2 cellular contexts compared by ENCODE assay signal in the genomic region with DNA sequence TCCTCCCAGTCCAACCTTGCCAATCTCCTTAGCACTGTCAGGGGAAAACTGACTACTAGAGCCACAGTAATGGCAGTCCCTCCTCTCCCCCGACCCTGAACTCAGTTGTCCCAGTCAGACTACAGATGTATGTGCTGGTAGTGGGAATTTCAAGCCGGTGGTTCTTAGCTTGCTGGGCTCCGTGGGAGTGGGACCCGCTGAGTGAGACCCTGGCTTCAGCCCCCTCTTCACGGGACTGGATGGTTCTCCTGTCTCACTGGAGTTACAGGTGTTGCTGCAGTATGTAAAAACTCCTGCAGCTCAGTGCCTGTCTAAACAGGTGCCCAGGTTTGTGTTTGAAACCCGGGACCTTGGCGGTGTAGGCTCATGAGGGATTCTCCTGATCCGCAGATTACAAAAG.
TF ChIP-seq lines count a peak whose summit lies in the region.

No MANE protein-coding gene starts in this region.

TF ChIP-seq in GM23338, 12 proteins besides CTCF, POLR2A, EP300 and RAD21 (continues in another document):
- TF ChIP-seq, protein P1, sequence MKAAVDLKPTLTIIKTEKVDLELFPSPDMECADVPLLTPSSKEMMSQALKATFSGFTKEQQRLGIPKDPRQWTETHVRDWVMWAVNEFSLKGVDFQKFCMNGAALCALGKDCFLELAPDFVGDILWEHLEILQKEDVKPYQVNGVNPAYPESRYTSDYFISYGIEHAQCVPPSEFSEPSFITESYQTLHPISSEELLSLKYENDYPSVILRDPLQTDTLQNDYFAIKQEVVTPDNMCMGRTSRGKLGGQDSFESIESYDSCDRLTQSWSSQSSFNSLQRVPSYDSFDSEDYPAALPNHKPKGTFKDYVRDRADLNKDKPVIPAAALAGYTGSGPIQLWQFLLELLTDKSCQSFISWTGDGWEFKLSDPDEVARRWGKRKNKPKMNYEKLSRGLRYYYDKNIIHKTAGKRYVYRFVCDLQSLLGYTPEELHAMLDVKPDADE (IDR thresholded peaks at IDR 0.05): no peak
- no peak for TF ChIP-seq ZNF331 (CRISPR knock-in tag; IDR thresholded peaks at IDR 0.05; ENCODE audit: low read depth)
- TF ChIP-seq JUNB (IDR thresholded peaks at IDR 0.05; ENCODE audit: unreplicated experiment): no peak
- TF ChIP-seq ZNF114 (CRISPR knock-in tag; IDR thresholded peaks at IDR 0.05): no peak
- TF ChIP-seq, protein P2, sequence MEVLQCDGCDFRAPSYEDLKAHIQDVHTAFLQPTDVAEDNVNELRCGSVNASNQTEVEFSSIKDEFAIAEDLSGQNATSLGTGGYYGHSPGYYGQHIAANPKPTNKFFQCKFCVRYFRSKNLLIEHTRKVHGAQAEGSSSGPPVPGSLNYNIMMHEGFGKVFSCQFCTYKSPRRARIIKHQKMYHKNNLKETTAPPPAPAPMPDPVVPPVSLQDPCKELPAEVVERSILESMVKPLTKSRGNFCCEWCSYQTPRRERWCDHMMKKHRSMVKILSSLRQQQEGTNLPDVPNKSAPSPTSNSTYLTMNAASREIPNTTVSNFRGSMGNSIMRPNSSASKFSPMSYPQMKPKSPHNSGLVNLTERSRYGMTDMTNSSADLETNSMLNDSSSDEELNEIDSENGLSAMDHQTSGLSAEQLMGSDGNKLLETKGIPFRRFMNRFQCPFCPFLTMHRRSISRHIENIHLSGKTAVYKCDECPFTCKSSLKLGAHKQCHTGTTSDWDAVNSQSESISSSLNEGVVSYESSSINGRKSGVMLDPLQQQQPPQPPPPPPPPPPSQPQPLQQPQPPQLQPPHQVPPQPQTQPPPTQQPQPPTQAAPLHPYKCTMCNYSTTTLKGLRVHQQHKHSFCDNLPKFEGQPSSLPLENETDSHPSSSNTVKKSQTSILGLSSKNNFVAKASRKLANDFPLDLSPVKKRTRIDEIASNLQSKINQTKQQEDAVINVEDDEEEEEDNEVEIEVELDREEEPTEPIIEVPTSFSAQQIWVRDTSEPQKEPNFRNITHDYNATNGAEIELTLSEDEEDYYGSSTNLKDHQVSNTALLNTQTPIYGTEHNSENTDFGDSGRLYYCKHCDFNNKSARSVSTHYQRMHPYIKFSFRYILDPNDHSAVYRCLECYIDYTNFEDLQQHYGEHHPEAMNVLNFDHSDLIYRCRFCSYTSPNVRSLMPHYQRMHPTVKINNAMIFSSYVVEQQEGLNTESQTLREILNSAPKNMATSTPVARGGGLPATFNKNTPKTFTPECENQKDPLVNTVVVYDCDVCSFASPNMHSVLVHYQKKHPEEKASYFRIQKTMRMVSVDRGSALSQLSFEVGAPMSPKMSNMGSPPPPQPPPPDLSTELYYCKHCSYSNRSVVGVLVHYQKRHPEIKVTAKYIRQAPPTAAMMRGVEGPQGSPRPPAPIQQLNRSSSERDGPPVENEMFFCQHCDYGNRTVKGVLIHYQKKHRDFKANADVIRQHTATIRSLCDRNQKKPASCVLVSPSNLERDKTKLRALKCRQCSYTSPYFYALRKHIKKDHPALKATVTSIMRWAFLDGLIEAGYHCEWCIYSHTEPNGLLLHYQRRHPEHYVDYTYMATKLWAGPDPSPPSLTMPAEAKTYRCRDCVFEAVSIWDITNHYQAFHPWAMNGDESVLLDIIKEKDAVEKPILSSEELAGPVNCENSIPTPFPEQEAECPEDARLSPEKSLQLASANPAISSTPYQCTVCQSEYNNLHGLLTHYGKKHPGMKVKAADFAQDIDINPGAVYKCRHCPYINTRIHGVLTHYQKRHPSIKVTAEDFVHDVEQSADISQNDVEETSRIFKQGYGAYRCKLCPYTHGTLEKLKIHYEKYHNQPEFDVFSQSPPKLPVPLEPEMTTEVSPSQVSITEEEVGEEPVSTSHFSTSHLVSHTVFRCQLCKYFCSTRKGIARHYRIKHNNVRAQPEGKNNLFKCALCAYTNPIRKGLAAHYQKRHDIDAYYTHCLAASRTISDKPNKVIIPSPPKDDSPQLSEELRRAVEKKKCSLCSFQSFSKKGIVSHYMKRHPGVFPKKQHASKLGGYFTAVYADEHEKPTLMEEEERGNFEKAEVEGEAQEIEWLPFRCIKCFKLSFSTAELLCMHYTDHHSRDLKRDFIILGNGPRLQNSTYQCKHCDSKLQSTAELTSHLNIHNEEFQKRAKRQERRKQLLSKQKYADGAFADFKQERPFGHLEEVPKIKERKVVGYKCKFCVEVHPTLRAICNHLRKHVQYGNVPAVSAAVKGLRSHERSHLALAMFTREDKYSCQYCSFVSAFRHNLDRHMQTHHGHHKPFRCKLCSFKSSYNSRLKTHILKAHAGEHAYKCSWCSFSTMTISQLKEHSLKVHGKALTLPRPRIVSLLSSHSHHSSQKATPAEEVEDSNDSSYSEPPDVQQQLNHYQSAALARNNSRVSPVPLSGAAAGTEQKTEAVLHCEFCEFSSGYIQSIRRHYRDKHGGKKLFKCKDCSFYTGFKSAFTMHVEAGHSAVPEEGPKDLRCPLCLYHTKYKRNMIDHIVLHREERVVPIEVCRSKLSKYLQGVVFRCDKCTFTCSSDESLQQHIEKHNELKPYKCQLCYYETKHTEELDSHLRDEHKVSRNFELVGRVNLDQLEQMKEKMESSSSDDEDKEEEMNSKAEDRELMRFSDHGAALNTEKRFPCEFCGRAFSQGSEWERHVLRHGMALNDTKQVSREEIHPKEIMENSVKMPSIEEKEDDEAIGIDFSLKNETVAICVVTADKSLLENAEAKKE (CRISPR knock-in tag; IDR thresholded peaks at IDR 0.05): no peak
- no peak for TF ChIP-seq POLR2AphosphoS5 (IDR thresholded peaks at IDR 0.05; ENCODE audit: low read depth)
- no peak for TF ChIP-seq CREB1 (CRISPR knock-in tag; IDR thresholded peaks at IDR 0.05; ENCODE audit: low read depth)
- TF ChIP-seq, protein P3, sequence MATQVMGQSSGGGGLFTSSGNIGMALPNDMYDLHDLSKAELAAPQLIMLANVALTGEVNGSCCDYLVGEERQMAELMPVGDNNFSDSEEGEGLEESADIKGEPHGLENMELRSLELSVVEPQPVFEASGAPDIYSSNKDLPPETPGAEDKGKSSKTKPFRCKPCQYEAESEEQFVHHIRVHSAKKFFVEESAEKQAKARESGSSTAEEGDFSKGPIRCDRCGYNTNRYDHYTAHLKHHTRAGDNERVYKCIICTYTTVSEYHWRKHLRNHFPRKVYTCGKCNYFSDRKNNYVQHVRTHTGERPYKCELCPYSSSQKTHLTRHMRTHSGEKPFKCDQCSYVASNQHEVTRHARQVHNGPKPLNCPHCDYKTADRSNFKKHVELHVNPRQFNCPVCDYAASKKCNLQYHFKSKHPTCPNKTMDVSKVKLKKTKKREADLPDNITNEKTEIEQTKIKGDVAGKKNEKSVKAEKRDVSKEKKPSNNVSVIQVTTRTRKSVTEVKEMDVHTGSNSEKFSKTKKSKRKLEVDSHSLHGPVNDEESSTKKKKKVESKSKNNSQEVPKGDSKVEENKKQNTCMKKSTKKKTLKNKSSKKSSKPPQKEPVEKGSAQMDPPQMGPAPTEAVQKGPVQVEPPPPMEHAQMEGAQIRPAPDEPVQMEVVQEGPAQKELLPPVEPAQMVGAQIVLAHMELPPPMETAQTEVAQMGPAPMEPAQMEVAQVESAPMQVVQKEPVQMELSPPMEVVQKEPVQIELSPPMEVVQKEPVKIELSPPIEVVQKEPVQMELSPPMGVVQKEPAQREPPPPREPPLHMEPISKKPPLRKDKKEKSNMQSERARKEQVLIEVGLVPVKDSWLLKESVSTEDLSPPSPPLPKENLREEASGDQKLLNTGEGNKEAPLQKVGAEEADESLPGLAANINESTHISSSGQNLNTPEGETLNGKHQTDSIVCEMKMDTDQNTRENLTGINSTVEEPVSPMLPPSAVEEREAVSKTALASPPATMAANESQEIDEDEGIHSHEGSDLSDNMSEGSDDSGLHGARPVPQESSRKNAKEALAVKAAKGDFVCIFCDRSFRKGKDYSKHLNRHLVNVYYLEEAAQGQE (IDR thresholded peaks at IDR 0.05; ENCODE audit: unreplicated experiment): no peak
- no peak for TF ChIP-seq NANOG (IDR thresholded peaks at IDR 0.05; ENCODE audit: borderline replicate concordance)
- no peak for TF ChIP-seq STAT1 (IDR thresholded peaks at IDR 0.05; ENCODE audit: unreplicated experiment)

TF ChIP-seq in H1, 55 proteins besides CTCF, POLR2A, EP300 and RAD21:
- TF ChIP-seq BCL11A (IDR thresholded peaks at IDR 0.05; ENCODE audit: low read depth in 2 of 2, low read length in 2 of 2) (no peak), BRCA1 (IDR thresholded peaks at IDR 0.05; ENCODE audit: low read depth, low read length) (no peak), EGR1 (IDR thresholded peaks at IDR 0.05; ENCODE audit: borderline replicate concordance, low read depth, low read length) (no peak), CBX8 (IDR thresholded peaks at IDR 0.05; ENCODE audit: borderline replicate concordance, low read depth, low read length) (no peak), NANOG (IDR thresholded peaks at IDR 0.05; ENCODE audit: insufficient read depth, low read depth, low read length, poor library complexity, severe bottlenecking) (no peak), JUND (IDR thresholded peaks at IDR 0.05; ENCODE audit: low read length) (no peak), KDM1A (IDR thresholded peaks at IDR 0.05; ENCODE audit: borderline replicate concordance, low read length) (no peak), MAFK (IDR thresholded peaks at IDR 0.05; ENCODE audit: low read depth, low read length) (no peak), JUN (IDR thresholded peaks at IDR 0.05; ENCODE audit: low read depth, low read length) (no peak), TCF12 (IDR thresholded peaks at IDR 0.05; ENCODE audit: low read depth, low read length) (no peak)
- TF ChIP-seq, protein P4, sequence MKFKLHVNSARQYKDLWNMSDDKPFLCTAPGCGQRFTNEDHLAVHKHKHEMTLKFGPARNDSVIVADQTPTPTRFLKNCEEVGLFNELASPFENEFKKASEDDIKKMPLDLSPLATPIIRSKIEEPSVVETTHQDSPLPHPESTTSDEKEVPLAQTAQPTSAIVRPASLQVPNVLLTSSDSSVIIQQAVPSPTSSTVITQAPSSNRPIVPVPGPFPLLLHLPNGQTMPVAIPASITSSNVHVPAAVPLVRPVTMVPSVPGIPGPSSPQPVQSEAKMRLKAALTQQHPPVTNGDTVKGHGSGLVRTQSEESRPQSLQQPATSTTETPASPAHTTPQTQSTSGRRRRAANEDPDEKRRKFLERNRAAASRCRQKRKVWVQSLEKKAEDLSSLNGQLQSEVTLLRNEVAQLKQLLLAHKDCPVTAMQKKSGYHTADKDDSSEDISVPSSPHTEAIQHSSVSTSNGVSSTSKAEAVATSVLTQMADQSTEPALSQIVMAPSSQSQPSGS (IDR thresholded peaks at IDR 0.05; ENCODE audit: low read length): no peak
- TF ChIP-seq, protein P5, sequence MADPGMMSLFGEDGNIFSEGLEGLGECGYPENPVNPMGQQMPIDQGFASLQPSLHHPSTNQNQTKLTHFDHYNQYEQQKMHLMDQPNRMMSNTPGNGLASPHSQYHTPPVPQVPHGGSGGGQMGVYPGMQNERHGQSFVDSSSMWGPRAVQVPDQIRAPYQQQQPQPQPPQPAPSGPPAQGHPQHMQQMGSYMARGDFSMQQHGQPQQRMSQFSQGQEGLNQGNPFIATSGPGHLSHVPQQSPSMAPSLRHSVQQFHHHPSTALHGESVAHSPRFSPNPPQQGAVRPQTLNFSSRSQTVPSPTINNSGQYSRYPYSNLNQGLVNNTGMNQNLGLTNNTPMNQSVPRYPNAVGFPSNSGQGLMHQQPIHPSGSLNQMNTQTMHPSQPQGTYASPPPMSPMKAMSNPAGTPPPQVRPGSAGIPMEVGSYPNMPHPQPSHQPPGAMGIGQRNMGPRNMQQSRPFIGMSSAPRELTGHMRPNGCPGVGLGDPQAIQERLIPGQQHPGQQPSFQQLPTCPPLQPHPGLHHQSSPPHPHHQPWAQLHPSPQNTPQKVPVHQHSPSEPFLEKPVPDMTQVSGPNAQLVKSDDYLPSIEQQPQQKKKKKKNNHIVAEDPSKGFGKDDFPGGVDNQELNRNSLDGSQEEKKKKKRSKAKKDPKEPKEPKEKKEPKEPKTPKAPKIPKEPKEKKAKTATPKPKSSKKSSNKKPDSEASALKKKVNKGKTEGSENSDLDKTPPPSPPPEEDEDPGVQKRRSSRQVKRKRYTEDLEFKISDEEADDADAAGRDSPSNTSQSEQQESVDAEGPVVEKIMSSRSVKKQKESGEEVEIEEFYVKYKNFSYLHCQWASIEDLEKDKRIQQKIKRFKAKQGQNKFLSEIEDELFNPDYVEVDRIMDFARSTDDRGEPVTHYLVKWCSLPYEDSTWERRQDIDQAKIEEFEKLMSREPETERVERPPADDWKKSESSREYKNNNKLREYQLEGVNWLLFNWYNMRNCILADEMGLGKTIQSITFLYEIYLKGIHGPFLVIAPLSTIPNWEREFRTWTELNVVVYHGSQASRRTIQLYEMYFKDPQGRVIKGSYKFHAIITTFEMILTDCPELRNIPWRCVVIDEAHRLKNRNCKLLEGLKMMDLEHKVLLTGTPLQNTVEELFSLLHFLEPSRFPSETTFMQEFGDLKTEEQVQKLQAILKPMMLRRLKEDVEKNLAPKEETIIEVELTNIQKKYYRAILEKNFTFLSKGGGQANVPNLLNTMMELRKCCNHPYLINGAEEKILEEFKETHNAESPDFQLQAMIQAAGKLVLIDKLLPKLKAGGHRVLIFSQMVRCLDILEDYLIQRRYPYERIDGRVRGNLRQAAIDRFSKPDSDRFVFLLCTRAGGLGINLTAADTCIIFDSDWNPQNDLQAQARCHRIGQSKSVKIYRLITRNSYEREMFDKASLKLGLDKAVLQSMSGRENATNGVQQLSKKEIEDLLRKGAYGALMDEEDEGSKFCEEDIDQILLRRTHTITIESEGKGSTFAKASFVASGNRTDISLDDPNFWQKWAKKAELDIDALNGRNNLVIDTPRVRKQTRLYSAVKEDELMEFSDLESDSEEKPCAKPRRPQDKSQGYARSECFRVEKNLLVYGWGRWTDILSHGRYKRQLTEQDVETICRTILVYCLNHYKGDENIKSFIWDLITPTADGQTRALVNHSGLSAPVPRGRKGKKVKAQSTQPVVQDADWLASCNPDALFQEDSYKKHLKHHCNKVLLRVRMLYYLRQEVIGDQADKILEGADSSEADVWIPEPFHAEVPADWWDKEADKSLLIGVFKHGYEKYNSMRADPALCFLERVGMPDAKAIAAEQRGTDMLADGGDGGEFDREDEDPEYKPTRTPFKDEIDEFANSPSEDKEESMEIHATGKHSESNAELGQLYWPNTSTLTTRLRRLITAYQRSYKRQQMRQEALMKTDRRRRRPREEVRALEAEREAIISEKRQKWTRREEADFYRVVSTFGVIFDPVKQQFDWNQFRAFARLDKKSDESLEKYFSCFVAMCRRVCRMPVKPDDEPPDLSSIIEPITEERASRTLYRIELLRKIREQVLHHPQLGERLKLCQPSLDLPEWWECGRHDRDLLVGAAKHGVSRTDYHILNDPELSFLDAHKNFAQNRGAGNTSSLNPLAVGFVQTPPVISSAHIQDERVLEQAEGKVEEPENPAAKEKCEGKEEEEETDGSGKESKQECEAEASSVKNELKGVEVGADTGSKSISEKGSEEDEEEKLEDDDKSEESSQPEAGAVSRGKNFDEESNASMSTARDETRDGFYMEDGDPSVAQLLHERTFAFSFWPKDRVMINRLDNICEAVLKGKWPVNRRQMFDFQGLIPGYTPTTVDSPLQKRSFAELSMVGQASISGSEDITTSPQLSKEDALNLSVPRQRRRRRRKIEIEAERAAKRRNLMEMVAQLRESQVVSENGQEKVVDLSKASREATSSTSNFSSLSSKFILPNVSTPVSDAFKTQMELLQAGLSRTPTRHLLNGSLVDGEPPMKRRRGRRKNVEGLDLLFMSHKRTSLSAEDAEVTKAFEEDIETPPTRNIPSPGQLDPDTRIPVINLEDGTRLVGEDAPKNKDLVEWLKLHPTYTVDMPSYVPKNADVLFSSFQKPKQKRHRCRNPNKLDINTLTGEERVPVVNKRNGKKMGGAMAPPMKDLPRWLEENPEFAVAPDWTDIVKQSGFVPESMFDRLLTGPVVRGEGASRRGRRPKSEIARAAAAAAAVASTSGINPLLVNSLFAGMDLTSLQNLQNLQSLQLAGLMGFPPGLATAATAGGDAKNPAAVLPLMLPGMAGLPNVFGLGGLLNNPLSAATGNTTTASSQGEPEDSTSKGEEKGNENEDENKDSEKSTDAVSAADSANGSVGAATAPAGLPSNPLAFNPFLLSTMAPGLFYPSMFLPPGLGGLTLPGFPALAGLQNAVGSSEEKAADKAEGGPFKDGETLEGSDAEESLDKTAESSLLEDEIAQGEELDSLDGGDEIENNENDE (IDR thresholded peaks at IDR 0.05; ENCODE audit: insufficient replicate concordance, low read length): no peak
